Comparison of ENCODE assay signal across 2 cellular contexts in genomic region chr5:172777381-172778222, GRCh38.
TF ChIP-seq lines count a peak whose summit lies in the region.

No MANE protein-coding gene starts in this region.

TF ChIP-seq in K562, 482 proteins besides CTCF, POLR2A, EP300 and RAD21 (continued from another document and continues in another):
- TF ChIP-seq PKNOX1 (IDR thresholded peaks at IDR 0.05): peak; percentile 78
- TF ChIP-seq HDAC2 (IDR thresholded peaks at IDR 0.05): peak; percentile 71
- peak; percentile 72; the same call in 1 of the 2 replicates for TF ChIP-seq JUND (IDR thresholded peaks at IDR 0.05; ENCODE audit: borderline replicate concordance, low read depth, low read length)
- peak; percentile 58; the same call in 2 of the 3 replicates for TF ChIP-seq JUND (tag; IDR thresholded peaks at IDR 0.05; ENCODE audit: borderline replicate concordance, low read depth, low read length)
- peak; percentile 28; the same call in 1 of the 2 replicates for TF ChIP-seq LEF1 (IDR thresholded peaks at IDR 0.05)
- no peak for TF ChIP-seq GABPB2 (CRISPR knock-in tag; conservative IDR thresholded peaks at IDR 0.05)
- TF ChIP-seq JUN (IDR thresholded peaks at IDR 0.05; ENCODE audit: borderline replicate concordance, low read depth, low read length): peak; percentile 61
- TF ChIP-seq JUN (CRISPR knock-in tag; IDR thresholded peaks at IDR 0.05; ENCODE audit: borderline replicate concordance): no peak
- no peak for TF ChIP-seq MCM7 (IDR thresholded peaks at IDR 0.05)
- 0 out of 2 replicates have a peak, but pooled peaks have one; percentile 12 for TF ChIP-seq CBFA2T3 (IDR thresholded peaks at IDR 0.05)
- TF ChIP-seq FOXK2 (conservative IDR thresholded peaks at IDR 0.05 in 1 of 2, IDR thresholded peaks at IDR 0.05 in 1 of 2; ENCODE audit: low read depth in 2 of 2): 0 out of 4 replicates have a peak, but pooled peaks of 1 of the 2 experiments have one; percentile 23
- peak in 1 of 2 experiments; percentile 69; a peak in 1 of 4 replicates for TF ChIP-seq RCOR1 (IDR thresholded peaks at IDR 0.05; ENCODE audit: borderline replicate concordance in 1 of 2, low read depth in 2 of 2, low read length in 2 of 2)
- peak; percentile 96 for TF ChIP-seq BCOR (IDR thresholded peaks at IDR 0.05)
- TF ChIP-seq ATF7 (IDR thresholded peaks at IDR 0.05): 0 out of 2 replicates have a peak, but pooled peaks have one; percentile 17
- TF ChIP-seq CTBP1 (IDR thresholded peaks at IDR 0.05; ENCODE audit: borderline replicate concordance): peak; percentile 86; the same call in 1 of the 2 replicates
- peak; percentile 36; the same call in 1 of the 2 replicates for TF ChIP-seq ATF3 (IDR thresholded peaks at IDR 0.05)
- no peak for TF ChIP-seq ATF3 (CRISPR knock-in tag; conservative IDR thresholded peaks at IDR 0.05)
- 0 out of 4 replicates have a peak, but pooled peaks of 1 of the 2 experiments have one; percentile 11 for TF ChIP-seq MNT (conservative IDR thresholded peaks at IDR 0.05)
- no peak for TF ChIP-seq SRSF3 (IDR thresholded peaks at IDR 0.05; ENCODE audit: insufficient read depth, low read length)
- TF ChIP-seq CREB3L1 (IDR thresholded peaks at IDR 0.05; ENCODE audit: borderline replicate concordance, low read depth): 0 out of 2 replicates have a peak, but pooled peaks have one; percentile 29
- TF ChIP-seq CHD4 (IDR thresholded peaks at IDR 0.05; ENCODE audit: insufficient read depth, insufficient replicate concordance, low read depth, low read length, poor library complexity, severe bottlenecking): peak; percentile 26
- TF ChIP-seq TCF3 (CRISPR knock-in tag; IDR thresholded peaks at IDR 0.05): peak; percentile 39
- TF ChIP-seq SOX6 (IDR thresholded peaks at IDR 0.05): peak; percentile 69
- TF ChIP-seq SPI1 (IDR thresholded peaks at IDR 0.05; ENCODE audit: borderline replicate concordance, low read depth, low read length): peak; percentile 30; the same call in 1 of the 2 replicates

TF ChIP-seq in liver, 16 proteins besides CTCF, POLR2A, EP300 and RAD21 (continued from another document):
- TF ChIP-seq MAX (IDR thresholded peaks at IDR 0.05) (no peak), RXRA (IDR thresholded peaks at IDR 0.05) (peak in 1 of 2 donors; percentile 53), ZBTB33 (IDR thresholded peaks at IDR 0.05) (peak; percentile 6), JUND (IDR thresholded peaks at IDR 0.05) (peak in 1 of 2 donors; percentile 80), FOXA2 (IDR thresholded peaks at IDR 0.05) (no peak), HNF4G (IDR thresholded peaks at IDR 0.05) (no peak), REST (IDR thresholded peaks at IDR 0.05) (no peak), NR2F2 (IDR thresholded peaks at IDR 0.05) (no peak), EGR1 (IDR thresholded peaks at IDR 0.05; ENCODE audit: low read depth in 2 of 2) (no peak)
